Comparison of ENCODE assay signal across 1 cellular context in genomic region chr13:29861694-29862110, GRCh38.
TF ChIP-seq lines count a peak whose summit lies in the region.

No MANE protein-coding gene starts in this region.

TF ChIP-seq in GM23338, 12 proteins besides CTCF, POLR2A, EP300 and RAD21 (continued from another document):
- TF ChIP-seq ETS1 (IDR thresholded peaks at IDR 0.05) (no peak), CREB1 (CRISPR knock-in tag; IDR thresholded peaks at IDR 0.05; ENCODE audit: low read depth) (no peak), POLR2AphosphoS5 (IDR thresholded peaks at IDR 0.05; ENCODE audit: low read depth) (no peak), EZH2phosphoT487 (IDR thresholded peaks at IDR 0.05; ENCODE audit: unreplicated experiment) (no peak)
